21 cellular contexts compared by ENCODE assay signal in the genomic region with DNA sequence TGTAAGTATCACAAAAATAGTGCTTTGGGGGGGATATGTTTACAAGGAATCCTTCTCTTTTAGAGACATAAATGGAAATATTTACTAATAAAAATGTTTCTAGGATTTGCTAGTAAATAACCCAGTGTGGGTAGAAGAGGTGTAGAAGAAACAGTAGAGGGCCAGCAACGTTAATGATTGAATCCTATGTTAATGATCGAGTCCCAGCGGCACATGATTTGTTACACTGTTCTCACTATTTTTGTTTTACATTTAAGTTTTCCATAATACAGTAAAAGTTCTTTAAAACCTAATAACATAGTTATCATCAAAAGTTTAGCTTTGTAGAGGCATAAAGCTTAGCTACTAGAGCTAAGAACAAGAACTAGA.
DNase-seq lines count a peak whose midpoint lies in the region; ATAC-seq, FAIRE-seq and TF ChIP-seq lines count a peak whose summit lies in the region.
"Had no signal": no experiment of that assay in that cellular context is flagged by ENCODE, and none has a peak within 500 bp of the region (broad histone marks: within the 10 kb centered on the region; RNA-seq: fewer than 3 reads in every experiment).

No MANE protein-coding gene starts in this region.

- TF ChIP-seq POLR2A in HCT116 (IDR thresholded peaks at IDR 0.05; ENCODE audit: borderline replicate concordance, extremely low read depth, insufficient read depth, insufficient read length), result no peak
- no peak for TF ChIP-seq POLR2A in spleen (IDR thresholded peaks at IDR 0.05)

- H3K4me1 Mint-ChIP-seq in stimulated activated effector memory CD8-positive, alpha-beta T cell treated with anti-CD3 and anti-CD28 coated beads, Interleukin-12 subunit alpha, Interleukin-12 subunit beta, amount 100 ng/mL, for 72 hours, result no peaks in the 10 kb centered on the region

- peaks cover 0 to 40% of the 10 kb centered on the region in 2 experiments for H3K36me3 ChIP-seq in SK-N-SH (replicated peaks in 1 of 2; ENCODE audit: control insufficient read depth in 1 of 2, insufficient read depth in 2 of 2, low read length in 1 of 2)
- H3K36me3 ChIP-seq in HCT116 (ENCODE audit: control insufficient read depth in 1 of 2, insufficient read depth in 2 of 2, low read length in 2 of 2), result peaks cover 0 to 3% of the 10 kb centered on the region in 2 experiments; a peak in 1 of 4 replicates
- H3K36me3 ChIP-seq in pancreas, result no peaks in the 10 kb centered on the region
- peaks cover 0 to 41% (median 2%) of the 10 kb centered on the region in 6 donors for H3K36me3 ChIP-seq in spleen

- ATAC-seq in SK-N-SH treated with all-trans-retinoic acid at 6 μM for 48 hours (no peak), HCT116 (no peak), pancreas (peak in 3 of 4 donors; percentile 47 to 60 (median 53))
- no peak for ATAC-seq in stimulated activated effector memory CD8-positive, alpha-beta T cell treated with anti-CD3 and anti-CD28 coated beads, Interleukin-12 subunit alpha, Interleukin-12 subunit beta, amount 100 ng/mL, for 72 hours

- H3K4me2 ChIP-seq in SK-N-SH, result no peak overlapping the region
- H3K4me2 ChIP-seq in HCT116 (ENCODE audit: low read length), result no peak overlapping the region

- H3K9me3 ChIP-seq in SK-N-SH (no peaks in the 10 kb centered on the region), HCT116 (ENCODE audit: control insufficient read depth in 1 of 2, insufficient read depth in 1 of 2, low read depth in 1 of 2, low read length in 2 of 2) (no peaks in the 10 kb centered on the region), pancreas (no peaks in the 10 kb centered on the region), spleen (no peaks in the 10 kb centered on the region)

- RAD21 ChIA-PET in HCT116 (lab: Charles Lee; ENCODE audit: low non-redundant PET in 1 of 2, low total read pairs in 2 of 2, uncharacterized antibody in 2 of 2, unreplicated experiment in 2 of 2), result no interaction called here

- BruUV-seq in HCT116 (replicated peaks; lab: Mats Ljungman, UMichigan), result no TSS peak

- TF ChIP-seq CTCF in SK-N-SH (IDR thresholded peaks at IDR 0.05), result no peak
- TF ChIP-seq CTCF in HCT116 (IDR thresholded peaks at IDR 0.05 in 2 of 3, conservative IDR thresholded peaks at IDR 0.05 in 1 of 3; ENCODE audit: borderline replicate concordance in 1 of 3, insufficient read depth in 1 of 3, low read depth in 2 of 3, low read length in 2 of 3), result no peak
- TF ChIP-seq CTCF in epithelial cell of proximal tubule (conservative IDR thresholded peaks at IDR 0.05; ENCODE audit: low read depth, low read length), result no peak
- no peak for TF ChIP-seq CTCF in pancreas (IDR thresholded peaks at IDR 0.05)
- no peak for TF ChIP-seq CTCF in spleen (IDR thresholded peaks at IDR 0.05 in 8 of 11, conservative IDR thresholded peaks at IDR 0.05 in 3 of 11)

- H3K36me3 Mint-ChIP-seq in stimulated activated effector memory CD8-positive, alpha-beta T cell treated with anti-CD3 and anti-CD28 coated beads, Interleukin-12 subunit alpha, Interleukin-12 subunit beta, amount 100 ng/mL, for 72 hours, result peaks cover 14% of the 10 kb centered on the region

- POLR2A ChIA-PET in SK-N-SH (lab: Yijun Ruan, JAX) (interaction anchor here (0.7 kb wide), 1 partner anchor 41 kb away, joined by 8 read pairs; no protein-coding TSS in a partner anchor), HCT116 (lab: Charles Lee) (no interaction called here)

- H4K20me1 ChIP-seq in SK-N-SH (ENCODE audit: insufficient read depth), result no peaks in the 10 kb centered on the region; the same call in 1 of the 2 replicates
- no peaks in the 10 kb centered on the region for H4K20me1 ChIP-seq in HCT116 (ENCODE audit: insufficient read depth)

- peaks cover 17 to 27% of the 10 kb centered on the region in 2 experiments for H3K4me1 ChIP-seq in SK-N-SH (ENCODE audit: control insufficient read depth in 1 of 2, insufficient read depth in 2 of 2, low read depth in 1 of 2, low read length in 1 of 2)
- peaks cover 34 to 36% of the 10 kb centered on the region in 2 experiments; a peak in 3 of 4 replicates for H3K4me1 ChIP-seq in HCT116 (ENCODE audit: control insufficient read depth in 1 of 2, insufficient read depth in 2 of 2, low read length in 2 of 2)
- peaks cover 31 to 45% (median 37%) of the 10 kb centered on the region in 3 donors for H3K4me1 ChIP-seq in pancreas
- peaks cover 0 to 35% (median 6%) of the 10 kb centered on the region in 6 donors for H3K4me1 ChIP-seq in spleen

- no peak for TF ChIP-seq EP300 in SK-N-SH (IDR thresholded peaks at IDR 0.05; ENCODE audit: borderline replicate concordance in 1 of 2, low read depth in 1 of 2, low read length in 1 of 2)

- H3K4me3 ChIP-seq in SK-N-SH (ENCODE audit: low read depth in 2 of 2, low read length in 1 of 2) (no peak overlapping the region), HCT116 (replicated peaks in 1 of 2; ENCODE audit: low read depth in 1 of 2, low read length in 2 of 2) (no peak overlapping the region), epithelial cell of proximal tubule (ENCODE audit: low read depth, low read length) (no peak overlapping the region), pancreas (no peak overlapping the region), spleen (no peak overlapping the region)

- CTCF ChIA-PET in SK-N-SH (lab: Yijun Ruan, JAX), result interaction anchor here (1.4 kb wide), 1 partner anchor 124 kb away, joined by 5 read pairs; no protein-coding TSS in a partner anchor
- CTCF ChIA-PET in HCT116 (lab: Charles Lee), result no interaction called here

- no peak overlapping the region for H3K9ac ChIP-seq in SK-N-SH
- no peak overlapping the region for H3K9ac ChIP-seq in HCT116 (ENCODE audit: low read length)

- H3K79me2 ChIP-seq in SK-N-SH (ENCODE audit: insufficient read depth), result peaks cover 92% of the 10 kb centered on the region
- H3K79me2 ChIP-seq in HCT116 (ENCODE audit: insufficient read depth, low read length), result peaks cover 79% of the 10 kb centered on the region

- no peaks in the 10 kb centered on the region for H3K9me3 Mint-ChIP-seq in stimulated activated effector memory CD8-positive, alpha-beta T cell treated with anti-CD3 and anti-CD28 coated beads, Interleukin-12 subunit alpha, Interleukin-12 subunit beta, amount 100 ng/mL, for 72 hours
- H3K9me3 Mint-ChIP-seq: CD8-positive, alpha-beta memory T cell had no signal

- FAIRE-seq in pancreas (lab: Jason Lieb, UNC) (no peak), RCC 7860 (lab: Jason Lieb, UNC) (no peak)
- FAIRE-seq: D721Med, GM19239 had no signal

- WGBS in SK-N-SH (ENCODE audit: low lambda C conversion rate), result 91% methylated on average over 3 of the region's 3 CpGs
- 14 to 20% methylated on average over 3 of the region's 3 CpGs for WGBS in pancreas, 2 donors
- 91 to 98% (median 93%) methylated on average over 3 of the region's 3 CpGs for WGBS in spleen, 5 donors

- TF ChIP-seq RAD21 in SK-N-SH (IDR thresholded peaks at IDR 0.05; ENCODE audit: low read length) (no peak), HCT116 (IDR thresholded peaks at IDR 0.05; ENCODE audit: low read depth) (no peak)

- no peaks in the 10 kb centered on the region for H3K9me2 ChIP-seq in SK-N-SH
- no peaks in the 10 kb centered on the region for H3K9me2 ChIP-seq in HCT116 (ENCODE audit: insufficient read depth)

- H2AFZ ChIP-seq in SK-N-SH (ENCODE audit: low read depth) (no peak overlapping the region), HCT116 (ENCODE audit: low read depth, low read length, poor library complexity, severe bottlenecking) (no peak overlapping the region)

- no peak overlapping the region for H3K4me3 Mint-ChIP-seq in stimulated activated effector memory CD8-positive, alpha-beta T cell treated with anti-CD3 and anti-CD28 coated beads, Interleukin-12 subunit alpha, Interleukin-12 subunit beta, amount 100 ng/mL, for 72 hours
- H3K4me3 Mint-ChIP-seq: CD8-positive, alpha-beta memory T cell had no signal

- peaks cover 40% of the 10 kb centered on the region for H3F3A ChIP-seq in SK-N-SH (replicated peaks; ENCODE audit: insufficient read depth)

- H3K27ac ChIP-seq in SK-N-SH (ENCODE audit: low read depth in 2 of 2, low read length in 1 of 2) (0 out of 4 replicates have a peak overlapping the region, but pooled peaks have one; percentile 2 to 5), HCT116 (ENCODE audit: low read depth, low read length) (peak overlapping the region; percentile 45; the same call in 1 of the 2 replicates), pancreas (peak overlapping the region in 2 of 4 donors; percentile 62 to 63), spleen (no peak overlapping the region)
- H3K27ac ChIP-seq: 22Rv1, C4-2B had no signal

- intact Hi-C loops in HCT116 (cut with micrococcal nuclease), result no loop called here
- intact Hi-C loops in pancreas (cut with DNase I), result no loop called here
- intact Hi-C loops in spleen (cut with DNase I; ENCODE audit: low total_unique reads), result no loop called here

- H3K27me3 ChIP-seq in SK-N-SH (ENCODE audit: insufficient read depth) (no peaks in the 10 kb centered on the region), HCT116 (ENCODE audit: insufficient read depth, low read length) (no peaks in the 10 kb centered on the region), pancreas (no peaks in the 10 kb centered on the region), spleen (replicated peaks in 1 of 7) (no peaks in the 10 kb centered on the region)

- DNase-seq in SK-N-SH (no peak), HCT116 (ENCODE audit: low read depth, low spot score) (no peak), epithelial cell of proximal tubule (ENCODE audit: low read depth) (peak; percentile 60), pancreas (no peak), spleen (no peak), RCC 7860 (ENCODE audit: low spot score) (no peak)
- no peak for DNase-seq in stimulated activated effector memory CD8-positive, alpha-beta T cell treated with anti-CD3 and anti-CD28 coated beads, Interleukin-12 subunit alpha, Interleukin-12 subunit beta, amount 100 ng/mL, for 72 hours (ENCODE audit: low spot score in 2 of 2)
- DNase-seq: CD8-positive, alpha-beta memory T cell; GF-D8; Karpas-422; NCI-H1694 treated with DMSO at 0.1 percent for 48 hours; NCI-H2081 treated with DMSO at 0.1 percent for 48 hours; NCI-H2171 treated with DMSO at 0.1 percent for 48 hours; NCI-H446; NCI-H526; PC-3 had no signal

- H3K27ac Mint-ChIP-seq in stimulated activated effector memory CD8-positive, alpha-beta T cell treated with anti-CD3 and anti-CD28 coated beads, Interleukin-12 subunit alpha, Interleukin-12 subunit beta, amount 100 ng/mL, for 72 hours, result no peak overlapping the region

TF ChIP-seq in SK-N-SH, 30 proteins besides CTCF, POLR2A, EP300 and RAD21 (continues in another document):
- no peak for TF ChIP-seq MAX (IDR thresholded peaks at IDR 0.05; ENCODE audit: low read depth)

TF ChIP-seq in SK-N-SH treated with all-trans-retinoic acid at 6 μM for 48 hours, 23 proteins besides CTCF, POLR2A, EP300 and RAD21 (continues in another document):
- TF ChIP-seq GLIS3 (CRISPR knock-in tag; IDR thresholded peaks at IDR 0.05), result no peak
- TF ChIP-seq ARNTL (CRISPR knock-in tag; IDR thresholded peaks at IDR 0.05; ENCODE audit: borderline replicate concordance, low read depth), result no peak
- TF ChIP-seq ZNF8 (CRISPR knock-in tag; IDR thresholded peaks at IDR 0.05), result no peak
- no peak for TF ChIP-seq CSDC2 (CRISPR knock-in tag; IDR thresholded peaks at IDR 0.05)

TF ChIP-seq in HCT116, 20 proteins besides CTCF, POLR2A, EP300 and RAD21 (continues in another document):
- TF ChIP-seq CBX3 (IDR thresholded peaks at IDR 0.05; ENCODE audit: low read depth) (no peak), EGR1 (IDR thresholded peaks at IDR 0.05; ENCODE audit: low read depth) (no peak), EZH2phosphoT487 (IDR thresholded peaks at IDR 0.05; ENCODE audit: borderline replicate concordance) (no peak)

Comparison
In these comparisons a context has a peak if more than half of its experiments do, and no peak if none do; other contexts are left out.
1. H3K27ac ChIP-seq: peak in SK-N-SH (2 of 2) and HCT116 (single experiment); none in spleen (0 of 8).
2. ATAC-seq: peak in pancreas (3 of 4); none in SK-N-SH treated with all-trans-retinoic acid at 6 μM for 48 hours (single experiment), HCT116 (single experiment) and stimulated activated effector memory CD8-positive, alpha-beta T cell treated with anti-CD3 and anti-CD28 coated beads, Interleukin-12 subunit alpha, Interleukin-12 subunit beta, amount 100 ng/mL, for 72 hours (single experiment).